ENCODE assay signal across 7 cellular contexts in genomic region chr1:143803904-143804539, GRCh38.
DNase-seq lines count a peak whose midpoint lies in the region; ATAC-seq, FAIRE-seq and TF ChIP-seq lines count a peak whose summit lies in the region.
"Not testable (repeated sequence)": the region's sequence is repeated elsewhere in the genome, so short reads cannot be mapped to it uniquely, and the experiment has no call there.

No MANE protein-coding gene starts in this region.

- not testable (repeated sequence) for H3K9ac ChIP-seq in HepG2 (ENCODE audit: insufficient read depth, low read depth, low read length)

- not testable (repeated sequence) for FAIRE-seq in HepG2 (lab: Jason Lieb, UNC)

- POLR2A ChIA-PET in HepG2 (lab: Yijun Ruan, JAX) = not testable (repeated sequence)

- ATAC-seq in HG03175 (IDR thresholded peaks at IDR 0.05; ENCODE audit: unreplicated experiment) (peak; percentile 64), SK-N-SH treated with all-trans-retinoic acid at 6 μM for 48 hours (peak; percentile 67), HepG2 (peak; percentile 11; the same call in 2 of the 3 replicates)
- ATAC-seq in activated naive CD4-positive, alpha-beta T cell treated with anti-CD3 and anti-CD28 coated beads, Interleukin-2, amount 50 U/mL, for 72 hours = peak; percentile 28 to 49

- TF ChIP-seq EP300 in HepG2 (IDR thresholded peaks at IDR 0.05; ENCODE audit: low read depth in 2 of 2, low read length in 2 of 2); HepG2 (CRISPR knock-in tag; IDR thresholded peaks at IDR 0.05; ENCODE audit: borderline replicate concordance): not testable (repeated sequence)

- not testable (repeated sequence) for H3K4me1 ChIP-seq in HepG2 (ENCODE audit: insufficient read depth, low read length)

- H3K36me3 ChIP-seq in HepG2 (replicated peaks in 1 of 2; ENCODE audit: control insufficient read depth in 1 of 2, insufficient read depth in 2 of 2, low read length in 2 of 2) = not testable (repeated sequence)

- H4K20me1 ChIP-seq in HepG2 (ENCODE audit: insufficient read depth, low read length) = not testable (repeated sequence)

- not testable (repeated sequence) for H2AFZ ChIP-seq in HepG2 (ENCODE audit: low read length)

- not testable (repeated sequence) for H3K27ac ChIP-seq in HepG2 (ENCODE audit: extremely low read length, insufficient read depth, low read length)

- BruUV-seq in HepG2 (replicated peaks; lab: Mats Ljungman, UMichigan) = not testable (repeated sequence)

- H3K27me3 ChIP-seq in HepG2 (ENCODE audit: control insufficient read depth in 1 of 2, insufficient read depth in 2 of 2, low read length in 2 of 2) = not testable (repeated sequence)

- not testable (repeated sequence) for H3K36me3 Mint-ChIP-seq in activated naive CD4-positive, alpha-beta T cell treated with anti-CD3 and anti-CD28 coated beads, Interleukin-2, amount 50 U/mL, for 72 hours

- intact Hi-C loops in HepG2 (cut with micrococcal nuclease; ENCODE audit: unreplicated experiment) = not testable (repeated sequence)

- in situ Hi-C loops in HepG2 (cut with HindIII; ENCODE audit: extremely low pct_ligation_motif_present, low pct_unique_long_range_greater_than_20kb) = not testable (repeated sequence)

- H3K9me3 Mint-ChIP-seq in activated naive CD4-positive, alpha-beta T cell treated with anti-CD3 and anti-CD28 coated beads, Interleukin-2, amount 50 U/mL, for 72 hours = not testable (repeated sequence)

- DNase-seq in activated naive CD4-positive, alpha-beta T cell treated with anti-CD3 and anti-CD28 coated beads, Interleukin-2, amount 50 U/mL, for 72 hours (ENCODE audit: low spot score in 2 of 2) = peak in 1 of 2 donors; percentile 45
- peak; percentile 54 for DNase-seq in fibroblast of mammary gland (ENCODE audit: low read depth)
- peak; percentile 1 for DNase-seq in HepG2 (ENCODE audit: low spot score)
- not testable (repeated sequence) for DNase-seq in retinal pigment epithelial cell (ENCODE audit: low read depth)

- CTCF ChIA-PET in HepG2 (lab: Yijun Ruan, JAX; ENCODE audit: low intra/inter-chr PET ratio, low total read pairs) = not testable (repeated sequence)

- not testable (repeated sequence) for TF ChIP-seq CTCF in GM12875 (IDR thresholded peaks at IDR 0.05; ENCODE audit: borderline replicate concordance, insufficient read depth, low read depth, low read length); fibroblast of mammary gland (conservative IDR thresholded peaks at IDR 0.05; ENCODE audit: control insufficient read depth, insufficient read depth, low read depth, low read length); HepG2 (CRISPR knock-in tag; IDR thresholded peaks at IDR 0.05); retinal pigment epithelial cell (conservative IDR thresholded peaks at IDR 0.05; ENCODE audit: low read depth, low read length)

- H3K79me2 ChIP-seq in HepG2 (ENCODE audit: insufficient read depth, low read length) = not testable (repeated sequence)

- peak overlapping the region; percentile 50 for H3K4me3 ChIP-seq in GM12875 (ENCODE audit: low read depth, low read length)
- H3K4me3 ChIP-seq in fibroblast of mammary gland (ENCODE audit: control insufficient read depth, low read depth, low read length) = peak overlapping the region; percentile 68
- H3K4me3 ChIP-seq in HepG2 (replicated peaks in 1 of 3; ENCODE audit: insufficient read depth in 1 of 3, low read depth in 2 of 3, low read length in 3 of 3) = peak overlapping the region; percentile 68 to 76 (median 69); a peak in 5 of 6 replicates
- H3K4me3 ChIP-seq in retinal pigment epithelial cell (ENCODE audit: low read length) = peak overlapping the region; percentile 66

- under 1% methylated on average over 18 of the region's 29 CpGs for WGBS in HepG2 (ENCODE audit: low lambda C conversion rate)

- TF ChIP-seq POLR2A in HepG2 (IDR thresholded peaks at IDR 0.05; ENCODE audit: insufficient read depth in 1 of 2, low read depth in 2 of 2, low read length in 2 of 2) = not testable (repeated sequence)

- not testable (repeated sequence) for TF ChIP-seq RAD21 in HepG2 (CRISPR knock-in tag; IDR thresholded peaks at IDR 0.05)

- peak overlapping the region; percentile 70 for H3K4me2 ChIP-seq in HepG2 (ENCODE audit: low read depth, low read length)

- H3K9me3 ChIP-seq in HepG2 (ENCODE audit: low read length) = not testable (repeated sequence)

- peak overlapping the region; percentile 70 to 97 for H3K27ac Mint-ChIP-seq in activated naive CD4-positive, alpha-beta T cell treated with anti-CD3 and anti-CD28 coated beads, Interleukin-2, amount 50 U/mL, for 72 hours

TF ChIP-seq in HepG2, 621 proteins besides CTCF, POLR2A, EP300 and RAD21:
- TF ChIP-seq ZNF629 (CRISPR knock-in tag; conservative IDR thresholded peaks at IDR 0.05) (peak; percentile 46), KDM2A (CRISPR knock-in tag; IDR thresholded peaks at IDR 0.05; ENCODE audit: borderline replicate concordance, low read depth) (peak; percentile 20; the same call in 1 of the 2 replicates), PHF8 (CRISPR knock-in tag; IDR thresholded peaks at IDR 0.05) (peak; percentile 22; the same call in 1 of the 2 replicates), ZNF24 (IDR thresholded peaks at IDR 0.05) (0 out of 2 replicates have a peak, but pooled peaks have one; percentile 31), MAF1 (CRISPR knock-in tag; IDR thresholded peaks at IDR 0.05; ENCODE audit: borderline replicate concordance) (0 out of 2 replicates have a peak, but pooled peaks have one; percentile 39), ZNF362 (CRISPR knock-in tag; IDR thresholded peaks at IDR 0.05; ENCODE audit: borderline replicate concordance) (peak; percentile 43; the same call in 1 of the 2 replicates), ZFY (CRISPR knock-in tag; IDR thresholded peaks at IDR 0.05) (0 out of 2 replicates have a peak, but pooled peaks have one; percentile 24)
- TF ChIP-seq, protein P1, sequence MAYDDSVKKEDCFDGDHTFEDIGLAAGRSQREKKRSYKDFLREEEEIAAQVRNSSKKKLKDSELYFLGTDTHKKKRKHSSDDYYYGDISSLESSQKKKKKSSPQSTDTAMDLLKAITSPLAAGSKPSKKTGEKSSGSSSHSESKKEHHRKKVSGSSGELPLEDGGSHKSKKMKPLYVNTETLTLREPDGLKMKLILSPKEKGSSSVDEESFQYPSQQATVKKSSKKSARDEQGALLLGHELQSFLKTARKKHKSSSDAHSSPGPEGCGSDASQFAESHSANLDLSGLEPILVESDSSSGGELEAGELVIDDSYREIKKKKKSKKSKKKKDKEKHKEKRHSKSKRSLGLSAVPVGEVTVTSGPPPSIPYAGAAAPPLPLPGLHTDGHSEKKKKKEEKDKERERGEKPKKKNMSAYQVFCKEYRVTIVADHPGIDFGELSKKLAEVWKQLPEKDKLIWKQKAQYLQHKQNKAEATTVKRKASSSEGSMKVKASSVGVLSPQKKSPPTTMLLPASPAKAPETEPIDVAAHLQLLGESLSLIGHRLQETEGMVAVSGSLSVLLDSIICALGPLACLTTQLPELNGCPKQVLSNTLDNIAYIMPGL (CRISPR knock-in tag; IDR thresholded peaks at IDR 0.05; ENCODE audit: borderline replicate concordance in 1 of 2, low read depth in 1 of 2) = peak; percentile 54 to 76; a peak in 3 of 4 replicates

Comparison
In these comparisons a context has a peak if more than half of its experiments do, and no peak if none do; other contexts are left out.
1. ATAC-seq: peak in every context shown above with its lines; median percentile 67 in SK-N-SH treated with all-trans-retinoic acid at 6 μM for 48 hours; 64 in HG03175; 38 in activated naive CD4-positive, alpha-beta T cell treated with anti-CD3 and anti-CD28 coated beads, Interleukin-2, amount 50 U/mL, for 72 hours; 11 in HepG2.